ENCODE assay signal across 25 cellular contexts in the genomic region with DNA sequence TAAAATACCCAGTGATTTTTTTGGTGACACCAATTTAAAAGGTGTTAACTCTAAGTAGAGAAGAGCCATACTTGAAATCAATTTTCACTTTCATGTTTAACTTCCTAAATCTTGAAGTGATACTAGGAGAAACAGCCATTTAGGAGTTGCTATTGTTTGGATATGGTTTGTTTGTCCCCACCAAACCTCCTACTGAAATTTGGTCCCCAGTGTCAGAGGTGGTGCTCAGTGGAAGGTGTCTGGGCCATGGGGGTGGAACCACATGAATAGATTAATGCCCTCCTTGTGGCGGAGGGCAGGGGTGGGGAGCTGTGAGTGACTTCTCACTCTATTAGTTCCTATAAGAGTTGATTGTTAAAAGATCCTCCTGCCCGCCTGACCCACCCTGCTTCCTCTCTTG.
"Had no signal": no experiment of that assay in that cellular context is flagged by ENCODE, and none has a peak within 500 bp of the region (broad histone marks: within the 10 kb centered on the region; RNA-seq: fewer than 3 reads in every experiment).

No MANE protein-coding gene starts in this region.

- H3K4me3 Mint-ChIP-seq: memory B cell; naive thymus-derived CD8-positive, alpha-beta T cell; nephron; stimulated activated memory B cell treated with anti-CD40 and anti-IgM and Interleukin-4, amounts not matched to agents 10 μg/mL and 1 μg/mL and 100 μg/mL, for 72 hours; stimulated activated naive CD8-positive, alpha-beta T cell treated with anti-CD3 and anti-CD28 coated beads, Interleukin-15, amount 100 ng/mL, for 72 hours had no signal

- H3K27ac ChIP-seq: left ventricle myocardium inferior, pancreas, right atrium auricular region, right lobe of liver, testis, thyroid gland, transverse colon, upper lobe of left lung, vagina had no signal

- H3K9me3 Mint-ChIP-seq: memory B cell; nephron; stimulated activated memory B cell treated with anti-CD40 and anti-IgM and Interleukin-4, amounts not matched to agents 10 μg/mL and 1 μg/mL and 100 μg/mL, for 72 hours; stimulated activated naive CD8-positive, alpha-beta T cell treated with anti-CD3 and anti-CD28 coated beads, Interleukin-15, amount 100 ng/mL, for 72 hours had no signal

- H3K27ac Mint-ChIP-seq: memory B cell; naive thymus-derived CD8-positive, alpha-beta T cell; nephron; stimulated activated memory B cell treated with anti-CD40 and anti-IgM and Interleukin-4, amounts not matched to agents 10 μg/mL and 1 μg/mL and 100 μg/mL, for 72 hours; stimulated activated naive CD8-positive, alpha-beta T cell treated with anti-CD3 and anti-CD28 coated beads, Interleukin-15, amount 100 ng/mL, for 72 hours had no signal

- ATAC-seq: naive thymus-derived CD8-positive, alpha-beta T cell; pancreas; right lobe of liver; stimulated activated memory B cell treated with anti-CD40 and anti-IgM and Interleukin-4, amounts not matched to agents 10 μg/mL and 1 μg/mL and 100 μg/mL, for 72 hours; stimulated activated naive CD8-positive, alpha-beta T cell treated with anti-CD3 and anti-CD28 coated beads, Interleukin-15, amount 100 ng/mL, for 72 hours had no signal

- H3K4me3 ChIP-seq: left ventricle myocardium inferior, pancreas, right atrium auricular region, right lobe of liver, smooth muscle cell, testis, thyroid gland, transverse colon, upper lobe of left lung, vagina had no signal

- H3K9me3 ChIP-seq: left ventricle myocardium inferior, pancreas, right atrium auricular region, right lobe of liver, testis, thyroid gland, transverse colon, upper lobe of left lung, vagina had no signal

- H3K27me3 Mint-ChIP-seq: stimulated activated memory B cell treated with anti-CD40 and anti-IgM and Interleukin-4, amounts not matched to agents 10 μg/mL and 1 μg/mL and 100 μg/mL, for 72 hours had no signal

- H3K4me2 ChIP-seq: smooth muscle cell had no signal

- H3K4me1 Mint-ChIP-seq: memory B cell; naive thymus-derived CD8-positive, alpha-beta T cell; nephron; stimulated activated memory B cell treated with anti-CD40 and anti-IgM and Interleukin-4, amounts not matched to agents 10 μg/mL and 1 μg/mL and 100 μg/mL, for 72 hours; stimulated activated naive CD8-positive, alpha-beta T cell treated with anti-CD3 and anti-CD28 coated beads, Interleukin-15, amount 100 ng/mL, for 72 hours had no signal

- DNase-seq: hypothalamus; islet precursor cell; left ventricle myocardium inferior; midbrain; naive thymus-derived CD8-positive, alpha-beta T cell; nucleus accumbens; pancreas; posterior cingulate gyrus; right lobe of liver; stimulated activated CD4-positive, alpha-beta T cell treated with anti-CD3 and anti-CD28 coated beads, Interleukin-1b, Interleukin-23, amount 100 ng/mL, for 48 hours; stimulated activated CD4-positive, alpha-beta T cell treated with anti-CD3 and anti-CD28 coated beads, Interleukin-2, amount 100 ng/mL, for 48 hours; stimulated activated CD4-positive, alpha-beta T cell treated with anti-CD3 and anti-CD28 coated beads, Interleukin-4, amount 100 ng/mL, for 4 hours; stimulated activated CD8-positive, alpha-beta memory T cell treated with anti-CD3 and anti-CD28 coated beads, Interleukin-4, amount 100 ng/mL, for 48 hours; stimulated activated naive CD4-positive, alpha-beta T cell treated with Interleukin-2 at 50 U/mL for 16 hours; stimulated activated naive CD8-positive, alpha-beta T cell treated with anti-CD3 and anti-CD28 coated beads, Interleukin-15, amount 100 ng/mL, for 72 hours; testis; thyroid gland; transverse colon; upper lobe of left lung had no signal

- H3K36me3 ChIP-seq: left ventricle myocardium inferior, pancreas, right atrium auricular region, right lobe of liver, thyroid gland, transverse colon, upper lobe of left lung, vagina had no signal

- H3K27me3 ChIP-seq: pancreas, right atrium auricular region, right lobe of liver, testis, thyroid gland, transverse colon, upper lobe of left lung, vagina had no signal

- H3K4me1 ChIP-seq: left ventricle myocardium inferior, pancreas, right atrium auricular region, right lobe of liver, testis, thyroid gland, transverse colon, upper lobe of left lung, vagina had no signal

- H3K36me3 Mint-ChIP-seq: memory B cell; naive thymus-derived CD8-positive, alpha-beta T cell; stimulated activated memory B cell treated with anti-CD40 and anti-IgM and Interleukin-4, amounts not matched to agents 10 μg/mL and 1 μg/mL and 100 μg/mL, for 72 hours had no signal
